ENCODE assay signal across 1 cellular context in the genomic region with DNA sequence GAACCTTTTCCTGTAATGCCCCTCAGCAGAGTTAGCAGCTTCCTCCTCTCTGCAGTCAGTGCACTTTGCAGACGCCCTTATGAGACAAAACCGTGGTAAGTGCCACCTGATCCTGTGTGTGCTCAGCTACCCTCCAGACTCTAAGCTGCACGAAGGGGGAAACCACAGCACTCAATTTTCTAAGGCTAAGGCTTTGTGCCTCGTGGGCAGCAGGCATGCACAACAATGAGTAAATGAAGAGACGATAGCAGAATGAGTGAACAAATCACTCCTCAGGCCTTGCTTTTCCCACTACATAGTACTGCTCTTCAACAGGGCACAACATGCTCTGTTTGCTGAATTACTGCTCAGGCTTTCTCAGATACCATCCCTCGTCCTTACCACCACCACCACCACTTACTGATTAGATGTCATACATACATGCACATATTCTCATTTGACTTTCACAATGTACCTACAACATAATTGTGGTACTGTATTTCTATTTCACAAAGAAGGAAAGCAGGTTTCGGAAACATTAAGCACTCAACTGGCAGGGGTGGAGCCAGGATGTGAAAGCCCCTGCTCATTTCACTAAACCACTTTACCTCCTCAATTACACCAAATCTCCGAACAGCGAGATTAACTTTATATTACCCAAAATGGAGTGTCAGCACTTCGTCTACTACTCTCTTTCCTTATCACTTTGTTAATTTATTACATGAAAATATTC.
A peak's percentile ranks its signal among the peaks of the same experiment; 100 is the strongest.
TF ChIP-seq lines count a peak whose summit lies in the region.

No MANE protein-coding gene starts in this region.

TF ChIP-seq in GM12878, 131 proteins besides CTCF, POLR2A, EP300 and RAD21 (continued from another document and continues in another):
- TF ChIP-seq E2F4 (IDR thresholded peaks at IDR 0.05; ENCODE audit: low read depth, low read length): no peak
- TF ChIP-seq ASH2L (IDR thresholded peaks at IDR 0.05; ENCODE audit: borderline replicate concordance, low read depth): 0 out of 2 replicates have a peak, but pooled peaks have one; percentile 59
- peak; percentile 58 for TF ChIP-seq MTA2 (IDR thresholded peaks at IDR 0.05; ENCODE audit: low read depth)
- peak; percentile 18 for TF ChIP-seq SP1 (IDR thresholded peaks at IDR 0.05; ENCODE audit: low read depth, low read length)
- no peak for TF ChIP-seq USF2 (IDR thresholded peaks at IDR 0.05; ENCODE audit: borderline replicate concordance, low read depth, low read length)
- peak; percentile 18; the same call in 1 of the 2 replicates for TF ChIP-seq ZNF207 (IDR thresholded peaks at IDR 0.05; ENCODE audit: borderline replicate concordance)
- peak; percentile 67 to 73 for TF ChIP-seq IKZF2 (IDR thresholded peaks at IDR 0.05)
- peak; percentile 34; the same call in 1 of the 2 replicates for TF ChIP-seq NBN (IDR thresholded peaks at IDR 0.05)
- peak; percentile 71 for TF ChIP-seq YY1 (IDR thresholded peaks at IDR 0.05; ENCODE audit: low read depth, low read length)
- TF ChIP-seq PML (IDR thresholded peaks at IDR 0.05; ENCODE audit: low read length): peak; percentile 47
- TF ChIP-seq ETV6 (conservative IDR thresholded peaks at IDR 0.05 in 1 of 2, IDR thresholded peaks at IDR 0.05 in 1 of 2; ENCODE audit: borderline replicate concordance in 1 of 2, low read depth in 1 of 2): peak in 1 of 2 experiments; percentile 81; a peak in 2 of 4 replicates
- peak; percentile 55; the same call in 1 of the 2 replicates for TF ChIP-seq CBFB (IDR thresholded peaks at IDR 0.05; ENCODE audit: low read depth)
- TF ChIP-seq SIN3A (IDR thresholded peaks at IDR 0.05; ENCODE audit: low read depth, low read length): no peak
- no peak for TF ChIP-seq SRF (IDR thresholded peaks at IDR 0.05; ENCODE audit: low read depth in 2 of 2, low read length in 2 of 2)
- TF ChIP-seq EZH2 (IDR thresholded peaks at IDR 0.05; ENCODE audit: borderline replicate concordance, control insufficient read depth, low read depth, low read length): no peak
- TF ChIP-seq, protein P1, sequence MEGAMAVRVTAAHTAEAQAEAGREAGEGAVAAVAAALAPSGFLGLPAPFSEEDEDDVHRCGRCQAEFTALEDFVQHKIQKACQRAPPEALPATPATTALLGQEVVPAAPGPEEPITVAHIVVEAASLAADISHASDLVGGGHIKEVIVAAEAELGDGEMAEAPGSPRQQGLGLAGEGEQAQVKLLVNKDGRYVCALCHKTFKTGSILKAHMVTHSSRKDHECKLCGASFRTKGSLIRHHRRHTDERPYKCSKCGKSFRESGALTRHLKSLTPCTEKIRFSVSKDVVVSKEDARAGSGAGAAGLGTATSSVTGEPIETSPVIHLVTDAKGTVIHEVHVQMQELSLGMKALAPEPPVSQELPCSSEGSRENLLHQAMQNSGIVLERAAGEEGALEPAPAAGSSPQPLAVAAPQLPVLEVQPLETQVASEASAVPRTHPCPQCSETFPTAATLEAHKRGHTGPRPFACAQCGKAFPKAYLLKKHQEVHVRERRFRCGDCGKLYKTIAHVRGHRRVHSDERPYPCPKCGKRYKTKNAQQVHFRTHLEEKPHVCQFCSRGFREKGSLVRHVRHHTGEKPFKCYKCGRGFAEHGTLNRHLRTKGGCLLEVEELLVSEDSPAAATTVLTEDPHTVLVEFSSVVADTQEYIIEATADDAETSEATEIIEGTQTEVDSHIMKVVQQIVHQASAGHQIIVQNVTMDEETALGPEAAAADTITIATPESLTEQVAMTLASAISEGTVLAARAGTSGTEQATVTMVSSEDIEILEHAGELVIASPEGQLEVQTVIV (IDR thresholded peaks at IDR 0.05; ENCODE audit: borderline replicate concordance, partially characterized antibody): no peak
- TF ChIP-seq ZNF622 (IDR thresholded peaks at IDR 0.05): no peak
- TF ChIP-seq EED (IDR thresholded peaks at IDR 0.05; ENCODE audit: low read depth): peak; percentile 85; the same call in 1 of the 2 replicates
- peak; percentile 68 for TF ChIP-seq MLLT1 (IDR thresholded peaks at IDR 0.05)
- TF ChIP-seq RCOR1 (conservative IDR thresholded peaks at IDR 0.05; ENCODE audit: low read depth, low read length): no peak
- TF ChIP-seq CREB1 (IDR thresholded peaks at IDR 0.05; ENCODE audit: low read depth): peak; percentile 42; the same call in 1 of the 2 replicates
- no peak; the same call in 1 of the 2 replicates for TF ChIP-seq ATF7 (IDR thresholded peaks at IDR 0.05; ENCODE audit: low read depth)
- TF ChIP-seq SUZ12 (IDR thresholded peaks at IDR 0.05; ENCODE audit: unreplicated experiment): no peak
- TF ChIP-seq PAX5 (IDR thresholded peaks at IDR 0.05; ENCODE audit: borderline replicate concordance, low read depth, low read length): peak; percentile 72
- peak; percentile 87 for TF ChIP-seq DPF2 (IDR thresholded peaks at IDR 0.05)
- TF ChIP-seq RUNX3 (IDR thresholded peaks at IDR 0.05; ENCODE audit: low read length): peak; percentile 82
- TF ChIP-seq CREM (IDR thresholded peaks at IDR 0.05; ENCODE audit: low read depth): peak; percentile 40
- no peak for TF ChIP-seq ZNF384 (IDR thresholded peaks at IDR 0.05; ENCODE audit: borderline replicate concordance, low read depth, low read length)
- TF ChIP-seq ZBTB40 (IDR thresholded peaks at IDR 0.05; ENCODE audit: borderline replicate concordance): no peak
- peak; percentile 72; the same call in 1 of the 2 replicates for TF ChIP-seq FOXM1 (IDR thresholded peaks at IDR 0.05; ENCODE audit: low read depth, low read length)
- TF ChIP-seq BCL3 (IDR thresholded peaks at IDR 0.05; ENCODE audit: borderline replicate concordance, insufficient read depth, low read depth, low read length, poor library complexity, severe bottlenecking): peak; percentile 80
- no peak for TF ChIP-seq CBX5 (IDR thresholded peaks at IDR 0.05; ENCODE audit: low read depth)
- TF ChIP-seq HDAC2 (IDR thresholded peaks at IDR 0.05): no peak
- no peak for TF ChIP-seq ZBTB33 (IDR thresholded peaks at IDR 0.05)
- TF ChIP-seq, protein P2, sequence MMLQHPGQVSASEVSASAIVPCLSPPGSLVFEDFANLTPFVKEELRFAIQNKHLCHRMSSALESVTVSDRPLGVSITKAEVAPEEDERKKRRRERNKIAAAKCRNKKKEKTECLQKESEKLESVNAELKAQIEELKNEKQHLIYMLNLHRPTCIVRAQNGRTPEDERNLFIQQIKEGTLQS (IDR thresholded peaks at IDR 0.05; ENCODE audit: borderline replicate concordance, extremely low read depth, low read depth, low read length): no peak
- TF ChIP-seq SUPT20H (IDR thresholded peaks at IDR 0.05; ENCODE audit: borderline replicate concordance, control insufficient read depth, low read depth, low read length): no peak
- TF ChIP-seq, protein P3, sequence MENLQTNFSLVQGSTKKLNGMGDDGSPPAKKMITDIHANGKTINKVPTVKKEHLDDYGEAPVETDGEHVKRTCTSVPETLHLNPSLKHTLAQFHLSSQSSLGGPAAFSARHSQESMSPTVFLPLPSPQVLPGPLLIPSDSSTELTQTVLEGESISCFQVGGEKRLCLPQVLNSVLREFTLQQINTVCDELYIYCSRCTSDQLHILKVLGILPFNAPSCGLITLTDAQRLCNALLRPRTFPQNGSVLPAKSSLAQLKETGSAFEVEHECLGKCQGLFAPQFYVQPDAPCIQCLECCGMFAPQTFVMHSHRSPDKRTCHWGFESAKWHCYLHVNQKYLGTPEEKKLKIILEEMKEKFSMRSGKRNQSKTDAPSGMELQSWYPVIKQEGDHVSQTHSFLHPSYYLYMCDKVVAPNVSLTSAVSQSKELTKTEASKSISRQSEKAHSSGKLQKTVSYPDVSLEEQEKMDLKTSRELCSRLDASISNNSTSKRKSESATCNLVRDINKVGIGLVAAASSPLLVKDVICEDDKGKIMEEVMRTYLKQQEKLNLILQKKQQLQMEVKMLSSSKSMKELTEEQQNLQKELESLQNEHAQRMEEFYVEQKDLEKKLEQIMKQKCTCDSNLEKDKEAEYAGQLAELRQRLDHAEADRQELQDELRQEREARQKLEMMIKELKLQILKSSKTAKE (IDR thresholded peaks at IDR 0.05; ENCODE audit: low read depth, poor library complexity, severe bottlenecking): peak; percentile 30
- TF ChIP-seq WRNIP1 (IDR thresholded peaks at IDR 0.05; ENCODE audit: borderline replicate concordance, low read depth, low read length): no peak
